ENCODE assay signal across 8 cellular contexts in genomic region chr1:97918961-97919360, GRCh38. TPM values are rescaled to one million over a fixed set of nuclear protein-coding genes. Genes with fewer than 3 reads are reported as not detected.
DNase-seq lines count a peak whose midpoint lies in the region; ATAC-seq and TF ChIP-seq lines count a peak whose summit lies in the region.

No MANE protein-coding gene starts in this region.

- H3K4me2 ChIP-seq in mammary epithelial cell (ENCODE audit: insufficient read depth, low read depth, low read length) (peak overlapping the region; percentile 86), neural cell (ENCODE audit: low read length) (peak overlapping the region; percentile 45)

- intact Hi-C loops in mammary epithelial cell (cut with micrococcal nuclease) = no loop called here

- H3K27me3 ChIP-seq in mammary epithelial cell (ENCODE audit: insufficient read depth, low read length) (no peaks in the 10 kb centered on the region), neural cell (ENCODE audit: insufficient read depth, low read depth, low read length) (no peaks in the 10 kb centered on the region)

- CTCF ChIA-PET in mammary epithelial cell (lab: Charles Lee; ENCODE audit: low non-redundant PET) = no interaction called here

- 0% methylated on average over 1 of the region's 1 CpG for WGBS in mammary epithelial cell (ENCODE audit: low coverage, missing lambda C conversion rate)

- dilution Hi-C loops in mammary epithelial cell (cut with HindIII; ENCODE audit: low sequenced_read_pairs) = no loop called here

- H3K36me3 ChIP-seq in mammary epithelial cell (ENCODE audit: insufficient read depth, low read length) (peaks cover 2% of the 10 kb centered on the region), neural cell (ENCODE audit: insufficient read depth, low read length) (no peaks in the 10 kb centered on the region)

- no peaks in the 10 kb centered on the region for H4K20me1 ChIP-seq in mammary epithelial cell (ENCODE audit: insufficient read depth, low read length)
- no peaks in the 10 kb centered on the region for H4K20me1 ChIP-seq in neural cell (ENCODE audit: insufficient read depth)

- H3K9me2 ChIP-seq in neural cell (ENCODE audit: insufficient read depth, low read length) = no peaks in the 10 kb centered on the region

- ATAC-seq in GM18858 (IDR thresholded peaks at IDR 0.05; ENCODE audit: unreplicated experiment) = no peak

- peaks cover 2% of the 10 kb centered on the region for H3F3A ChIP-seq in neural cell (ENCODE audit: insufficient read depth, low read length, poor library complexity, severe bottlenecking)

- peaks cover 23% of the 10 kb centered on the region for H3K4me1 ChIP-seq in mammary epithelial cell (ENCODE audit: insufficient read depth, low read length)

- no peak for TF ChIP-seq CTCF in AG10803 (conservative IDR thresholded peaks at IDR 0.05; ENCODE audit: low read length)
- no peak for TF ChIP-seq CTCF in mammary epithelial cell (conservative IDR thresholded peaks at IDR 0.05 in 1 of 2, IDR thresholded peaks at IDR 0.05 in 1 of 2; ENCODE audit: extremely low read depth in 1 of 2, insufficient read depth in 1 of 2, low read depth in 1 of 2, low read length in 2 of 2)
- no peak for TF ChIP-seq CTCF in neural cell (IDR thresholded peaks at IDR 0.05; ENCODE audit: poor library complexity, severe bottlenecking)

- H3K9me3 ChIP-seq in mammary epithelial cell (replicated peaks; ENCODE audit: insufficient read depth, low read length) = no peaks in the 10 kb centered on the region
- H3K9me3 ChIP-seq in neural cell (ENCODE audit: low read length) = no peaks in the 10 kb centered on the region

- no TSS peak for BruUV-seq in mammary epithelial cell (replicated peaks; lab: Mats Ljungman, UMichigan)

- H3K27ac ChIP-seq in mammary epithelial cell (ENCODE audit: insufficient read depth, low read depth, low read length) (peak overlapping the region; percentile 72), neural cell (ENCODE audit: low read length) (no peak overlapping the region)

- DNase-seq in AG10803 (ENCODE audit: low read depth) (no peak), mammary epithelial cell (no peak), hippocampal formation (lab: John Stamatoyannopoulos, UW) (no peak), NCI-H1417 (lab: John Stamatoyannopoulos, UW) (no peak)
- no peak for DNase-seq in Jurkat, Clone E6-1 (ENCODE audit: low read depth, low spot score)
- no peak for DNase-seq in effector CD8-positive, alpha-beta T cell (lab: John Stamatoyannopoulos, UW)

- H2AFZ ChIP-seq in mammary epithelial cell (ENCODE audit: low read depth, low read length) (peak overlapping the region; percentile 22), neural cell (ENCODE audit: low read depth, low read length) (no peak overlapping the region)

- in situ Hi-C loops in mammary epithelial cell (cut with MboI; ENCODE audit: low sequenced_read_pairs in 2 of 2) = no loop called here

- H3K79me2 ChIP-seq in mammary epithelial cell (ENCODE audit: insufficient read depth, low read length) = peaks cover 65% of the 10 kb centered on the region
- peaks cover 14% of the 10 kb centered on the region for H3K79me2 ChIP-seq in neural cell (replicated peaks; ENCODE audit: insufficient read depth, low read length)

- no peak for TF ChIP-seq EP300 in neural cell (conservative IDR thresholded peaks at IDR 0.05; ENCODE audit: poor library complexity, severe bottlenecking)

- H3K4me3 ChIP-seq in AG10803 (ENCODE audit: low read length) = peak overlapping the region; percentile 86
- peak overlapping the region; percentile 60 for H3K4me3 ChIP-seq in Jurkat, Clone E6-1 (ENCODE audit: low read length)
- H3K4me3 ChIP-seq in mammary epithelial cell (replicated peaks in 1 of 3; ENCODE audit: insufficient read depth in 1 of 3, low read depth in 2 of 3, low read length in 3 of 3) = peak overlapping the region; percentile 73 to 100 (median 99)
- peak overlapping the region; percentile 89 for H3K4me3 ChIP-seq in neural cell (ENCODE audit: low read length)

- H3K9ac ChIP-seq in mammary epithelial cell (ENCODE audit: insufficient read depth, low read length) = peak overlapping the region; percentile 87
- no peak overlapping the region for H3K9ac ChIP-seq in neural cell (ENCODE audit: low read length)

- no peak for TF ChIP-seq RAD21 in neural cell (conservative IDR thresholded peaks at IDR 0.05)

TF ChIP-seq in neural cell, 6 proteins besides CTCF, POLR2A, EP300 and RAD21:
- TF ChIP-seq SMC3 (conservative IDR thresholded peaks at IDR 0.05; ENCODE audit: poor library complexity) (no peak), EZH2 (IDR thresholded peaks at IDR 0.05; ENCODE audit: borderline replicate concordance, insufficient read depth, low read length, poor library complexity, severe bottlenecking) (no peak), TAF1 (IDR thresholded peaks at IDR 0.05; ENCODE audit: low read depth) (no peak), POLR2AphosphoS5 (IDR thresholded peaks at IDR 0.05) (no peak), MXI1 (conservative IDR thresholded peaks at IDR 0.05; ENCODE audit: poor library complexity, severe bottlenecking) (no peak), REST (IDR thresholded peaks at IDR 0.05; ENCODE audit: borderline replicate concordance) (no peak)

RNA-seq across cellular contexts. Expression of gene DPYD, which starts 1.9 kb away (rescaled TPM):
- 4.1 TPM for polyA plus RNA-seq in Jurkat, Clone E6-1 (2012; ENCODE audit: insufficient read depth, insufficient read length)
- total RNA-seq in mammary epithelial cell = 10 to 100 TPM; 16.8 to 24.3 TPM
- 8.8 TPM for polyA plus RNA-seq in mammary epithelial cell
- polyA minus RNA-seq in mammary epithelial cell = 20.5 TPM
- polyA plus RNA-seq in neural cell = 6.7 and 8.2 TPM in 2 replicates
- polyA minus RNA-seq in neural cell = 27.5 and 33.2 TPM in 2 replicates
